ENCODE assay signal across 13 cellular contexts in the genomic region with DNA sequence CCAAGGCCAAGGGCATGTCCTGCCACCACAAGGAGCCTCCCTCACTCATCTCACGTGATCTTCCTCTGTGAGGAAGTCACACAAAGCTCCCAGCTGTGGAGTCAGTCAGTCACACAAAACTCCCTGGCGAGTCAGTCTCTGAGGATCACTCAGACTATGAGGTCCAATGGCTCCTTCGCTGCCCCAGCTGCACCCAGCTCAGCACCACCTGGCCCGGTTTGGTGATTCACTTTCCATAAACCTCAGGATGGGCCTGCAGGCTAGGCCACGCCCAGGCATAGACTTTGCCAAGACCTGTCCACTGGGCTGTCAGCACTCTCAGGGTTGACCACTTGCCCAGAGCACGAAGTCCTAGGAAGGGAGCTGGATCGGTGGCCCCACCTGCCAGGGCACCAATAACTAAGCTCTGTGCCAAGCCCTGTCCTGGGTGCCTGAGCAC.
DNase-seq lines count a peak whose midpoint lies in the region; ATAC-seq, FAIRE-seq and TF ChIP-seq lines count a peak whose summit lies in the region.
"Had no signal": no experiment of that assay in that cellular context is flagged by ENCODE, and none has a peak within 500 bp of the region (broad histone marks: within the 10 kb centered on the region; RNA-seq: fewer than 3 reads in every experiment).

No MANE protein-coding gene starts in this region.

- H3K36me3 ChIP-seq in small intestine (ENCODE audit: control insufficient read depth in 2 of 2, insufficient read depth in 2 of 2, low read length in 2 of 2) = no peaks in the 10 kb centered on the region

- H3K9me3 ChIP-seq in small intestine (ENCODE audit: control insufficient read depth, low read depth) = no peaks in the 10 kb centered on the region

- TF ChIP-seq CTCF in foreskin keratinocyte (conservative IDR thresholded peaks at IDR 0.05) = no peak

- peak; percentile 24 for DNase-seq in DMS53 (lab: John Stamatoyannopoulos, UW)
- no peak for DNase-seq in DMS53 treated with DMSO at 0.1 percent for 48 hours (lab: John Stamatoyannopoulos, UW; ENCODE audit: unreplicated experiment)
- DNase-seq in RKO (ENCODE audit: low spot score) = peak; percentile 60
- DNase-seq in foreskin keratinocyte = peak; percentile 90 to 93
- DNase-seq in small intestine = peak; percentile 27
- DNase-seq in HuH-7 (ENCODE audit: low spot score) = no peak
- DNase-seq: 8988T, islet precursor cell, KBM-7 had no signal

- peaks cover 25% of the 10 kb centered on the region for H3K4me1 ChIP-seq in foreskin keratinocyte
- H3K4me1 ChIP-seq in small intestine (ENCODE audit: control insufficient read depth in 2 of 2, insufficient read depth in 1 of 2, low read depth in 1 of 2, low read length in 1 of 2) = no peaks in the 10 kb centered on the region

- H3K27me3 ChIP-seq in foreskin keratinocyte (no peaks in the 10 kb centered on the region), small intestine (ENCODE audit: control insufficient read depth in 2 of 2, insufficient read depth in 2 of 2, low read length in 2 of 2) (no peaks in the 10 kb centered on the region)

- H3K27ac ChIP-seq in foreskin keratinocyte (peak overlapping the region; percentile 65), small intestine (ENCODE audit: low read depth in 1 of 2, low read length in 1 of 2) (no peak overlapping the region)
- H3K27ac ChIP-seq: skin epidermis had no signal

- FAIRE-seq in small intestine (lab: Jason Lieb, UNC) = no peak
- FAIRE-seq: colon had no signal

- WGBS in small intestine, 3 donors = 39 to 65% (median 52%) methylated on average over 7 of the region's 7 CpGs

- peak; percentile 91 for ATAC-seq in foreskin keratinocyte
- ATAC-seq in HG03025 (IDR thresholded peaks at IDR 0.05; ENCODE audit: low FRiP score, unreplicated experiment) = no peak
- ATAC-seq in HG03460 (IDR thresholded peaks at IDR 0.05; ENCODE audit: unreplicated experiment) = no peak

- H3K4me3 ChIP-seq in small intestine (ENCODE audit: low read depth in 1 of 2, low read length in 2 of 2) = no peak overlapping the region
- H3K4me3 ChIP-seq: skin epidermis had no signal

Comparison
In these comparisons a context has a peak if more than half of its experiments do, and no peak if none do; other contexts are left out.
1. DNase-seq: peak in DMS53 (single experiment), RKO (single experiment), foreskin keratinocyte (2 of 2) and small intestine (single experiment); none in DMS53 treated with DMSO at 0.1 percent for 48 hours (single experiment) and HuH-7 (single experiment).